8 cellular contexts compared by ENCODE assay signal in the genomic region with DNA sequence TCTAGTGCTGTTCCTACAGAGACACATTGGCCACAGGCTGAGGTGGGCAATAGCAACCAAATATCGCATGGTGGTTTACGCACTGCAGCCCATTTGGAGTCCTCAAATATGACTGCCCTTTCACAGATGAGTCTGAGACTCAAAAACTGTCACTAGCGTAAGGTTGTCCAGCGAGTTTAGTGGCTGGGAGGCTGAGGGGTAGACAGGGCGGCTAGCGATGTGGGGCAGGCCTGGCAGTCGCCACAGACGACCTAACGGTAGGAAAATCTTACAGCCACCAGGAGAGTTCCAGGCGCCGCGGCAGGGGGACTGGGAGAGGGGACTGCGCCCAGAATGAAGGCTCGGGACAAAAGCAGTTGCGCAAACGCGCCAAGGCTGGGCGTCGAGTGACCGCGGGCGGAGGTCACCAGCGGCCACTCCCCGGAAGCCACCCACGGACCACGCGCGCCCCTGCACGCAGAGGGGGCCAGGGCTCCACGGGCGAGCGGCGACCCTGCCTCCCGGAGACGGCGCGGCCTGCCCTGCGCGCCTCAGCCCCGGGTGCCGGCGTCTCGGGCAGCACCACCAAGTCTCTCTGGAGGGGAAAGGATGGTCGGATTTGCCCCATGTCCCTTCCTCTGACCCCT. TPM values are rescaled to one million over a fixed set of nuclear protein-coding genes. Genes with fewer than 3 reads are reported as not detected.
DNase-seq lines count a peak whose midpoint lies in the region; ATAC-seq and TF ChIP-seq lines count a peak whose summit lies in the region.

No MANE protein-coding gene starts in this region.

- DNase-seq in activated CD4-positive, alpha-beta T cell treated with anti-CD3 and anti-CD28 coated beads for 48 hours, result peak; percentile 34
- DNase-seq in activated CD4-positive, alpha-beta T cell treated with anti-CD3 and anti-CD28 coated beads, Interleukin-2, amount 50 U/mL, for 1 hour, result no peak
- DNase-seq in body of pancreas, result peak; percentile 59 to 68 (median 61)
- no peak for DNase-seq in kidney epithelial cell (ENCODE audit: low read depth)
- peak; percentile 58 for DNase-seq in stomach

- no peaks in the 10 kb centered on the region for H3K36me3 ChIP-seq in KOPT-K1 (ENCODE audit: insufficient read depth, low read length)
- H3K36me3 ChIP-seq in body of pancreas (replicated peaks in 1 of 2; ENCODE audit: insufficient read depth in 1 of 2, low read depth in 2 of 2), result no peaks in the 10 kb centered on the region
- H3K36me3 ChIP-seq in kidney epithelial cell (ENCODE audit: control insufficient read depth, insufficient read depth, low read length), result no peaks in the 10 kb centered on the region
- H3K36me3 ChIP-seq in stomach, result peaks cover 0 to 3% (median 1%) of the 10 kb centered on the region in 4 donors

- intact Hi-C loops in body of pancreas (cut with DNase I), result no loop called here
- intact Hi-C loops in stomach (cut with DNase I; ENCODE audit: low total_unique reads), result no loop called here

- peak; percentile 1 for ATAC-seq in body of pancreas
- no peak for ATAC-seq in HG03521 (IDR thresholded peaks at IDR 0.05; ENCODE audit: unreplicated experiment)
- no peak for ATAC-seq in HG03520 (IDR thresholded peaks at IDR 0.05; ENCODE audit: unreplicated experiment)

- no peak for TF ChIP-seq POLR2A in body of pancreas (IDR thresholded peaks at IDR 0.05)
- no peak for TF ChIP-seq POLR2A in stomach (IDR thresholded peaks at IDR 0.05)

- H3K4me3 ChIP-seq in body of pancreas, result peak overlapping the region in 1 of 2 donors; percentile 41
- peak overlapping the region; percentile 76 for H3K4me3 ChIP-seq in kidney epithelial cell (ENCODE audit: low read depth, low read length)
- peak overlapping the region; percentile 72 to 89 (median 80) for H3K4me3 ChIP-seq in stomach

- peaks cover 68% of the 10 kb centered on the region for H3K4me1 ChIP-seq in body of pancreas
- peaks cover 25 to 65% (median 47%) of the 10 kb centered on the region in 4 donors for H3K4me1 ChIP-seq in stomach

- WGBS in body of pancreas, 2 donors, result 6 to 90% methylated on average over 2 to 43 of the region's 44 CpGs
- WGBS in stomach, 5 donors, result 2 to 8% (median 6%) methylated on average over 30 to 44 of the region's 44 CpGs

- TF ChIP-seq EP300 in stomach (IDR thresholded peaks at IDR 0.05), result no peak

- H3K9me3 ChIP-seq in KOPT-K1 (ENCODE audit: insufficient read depth, low read length, poor library complexity, severe bottlenecking), result no peaks in the 10 kb centered on the region
- H3K9me3 ChIP-seq in body of pancreas, result no peaks in the 10 kb centered on the region
- H3K9me3 ChIP-seq in stomach, result no peaks in the 10 kb centered on the region

- no peaks in the 10 kb centered on the region for H3K27me3 ChIP-seq in body of pancreas
- H3K27me3 ChIP-seq in kidney epithelial cell (ENCODE audit: control insufficient read depth, insufficient read depth, low read length), result no peaks in the 10 kb centered on the region
- no peaks in the 10 kb centered on the region for H3K27me3 ChIP-seq in stomach

- TF ChIP-seq CTCF in body of pancreas (IDR thresholded peaks at IDR 0.05) (no peak), kidney epithelial cell (IDR thresholded peaks at IDR 0.05; ENCODE audit: insufficient read depth, low read length, poor library complexity, severe bottlenecking) (no peak), stomach (IDR thresholded peaks at IDR 0.05) (no peak)

- peak overlapping the region; percentile 91 for H3K27ac ChIP-seq in KOPT-K1 (ENCODE audit: low read depth, low read length, poor library complexity, severe bottlenecking)
- H3K27ac ChIP-seq in body of pancreas, result peak overlapping the region; percentile 95 to 99 (median 97)
- peak overlapping the region; percentile 96 to 100 (median 99) for H3K27ac ChIP-seq in stomach

RNA-seq across cellular contexts. Expression of gene MAP1LC3B, which starts 0.7 kb away (rescaled TPM):
- 10 to 100 TPM; 18.5 to 22.8 TPM for total RNA-seq in body of pancreas
- total RNA-seq in kidney epithelial cell, result 135 and 136 TPM in 2 replicates
- 100 to 1,000 TPM in 1 of 5 donors, 10 to 100 TPM in 4; 24.6 to 111 (median 50.1) TPM for total RNA-seq in stomach
- polyA plus RNA-seq in stomach, result 10 to 100 TPM; 31.5 to 62.0 (median 50.1) TPM

RNA-seq across cellular contexts. Expression of gene FBXO31, which starts 7.9 kb away (rescaled TPM):
- total RNA-seq in body of pancreas (10 to 100 TPM; 35.5 to 46.8 TPM), kidney epithelial cell (25.1 and 28.9 TPM in 2 replicates), stomach (1,000 to 10,000 TPM in 1 of 5 donors, 10 to 100 TPM in 4; 20.9 to 1,171 (median 41.5) TPM)
- polyA plus RNA-seq in stomach, result 10 to 100 TPM in 1 of 3 donors, 1 to 10 TPM in 2; 6.4 to 11.7 (median 8.2) TPM

Comparison
In these comparisons a context has a peak if more than half of its experiments do, and no peak if none do; other contexts are left out.
1. DNase-seq: peak in activated CD4-positive, alpha-beta T cell treated with anti-CD3 and anti-CD28 coated beads for 48 hours (single experiment), body of pancreas (4 of 4) and stomach (single experiment); none in activated CD4-positive, alpha-beta T cell treated with anti-CD3 and anti-CD28 coated beads, Interleukin-2, amount 50 U/mL, for 1 hour (single experiment) and kidney epithelial cell (single experiment).
2. Peak in every context shown above with its lines, with median percentiles within 50 percentile points of each other: H3K27ac ChIP-seq.